ENCODE assay signal across 15 cellular contexts in genomic region chr14:32006267-32007110, GRCh38.
A peak's percentile ranks its signal among the peaks of the same experiment; 100 is the strongest.
DNase-seq lines count a peak whose midpoint lies in the region; ATAC-seq and TF ChIP-seq lines count a peak whose summit lies in the region.
"Had no signal": no experiment of that assay in that cellular context is flagged by ENCODE, and none has a peak within 500 bp of the region (broad histone marks: within the 10 kb centered on the region; RNA-seq: fewer than 3 reads in every experiment).

No MANE protein-coding gene starts in this region.

- H3K14ac ChIP-seq in IMR-90 (replicated peaks; ENCODE audit: low read depth, low read length), result no peak overlapping the region

- WGBS in IMR-90 (ENCODE audit: extremely low coverage in 2 of 2, insufficient read length in 1 of 2), 2 experiments, result 70% methylated on average over 4 of the region's 14 CpGs; no CpG with 5 or more reads in 1 of the 2 experiments
- WGBS in body of pancreas, 2 donors, result 37 to 45% methylated on average over 14 of the region's 14 CpGs

- H3K79me1 ChIP-seq in IMR-90 (ENCODE audit: low read depth in 1 of 2, low read length in 2 of 2), result no peaks in the 10 kb centered on the region

- no peak overlapping the region for H4K5ac ChIP-seq in IMR-90 (ENCODE audit: low read depth, low read length)

- no peaks in the 10 kb centered on the region for H3K36me3 Mint-ChIP-seq in Caco-2 (ENCODE audit: insufficient read depth, unreplicated experiment)
- H3K36me3 Mint-ChIP-seq in nephron progenitor cell (ENCODE audit: low read depth), result no peaks in the 10 kb centered on the region
- H3K36me3 Mint-ChIP-seq in osteocyte (ENCODE audit: unreplicated experiment), result no peaks in the 10 kb centered on the region

- no peak overlapping the region for H2AK9ac ChIP-seq in IMR-90 (replicated peaks; ENCODE audit: low read depth, low read length, poor library complexity)

- H2BK5ac ChIP-seq in IMR-90 (ENCODE audit: low read depth, low read length, poor library complexity, severe bottlenecking), result no peak overlapping the region

- H3K18ac ChIP-seq in IMR-90 (ENCODE audit: low read depth, low read length), result no peak overlapping the region

- POLR2A ChIA-PET in Caco-2 (lab: Charles Lee), result interaction anchor here (0.6 kb wide), 1 partner anchor 463 kb away, joined by 3 read pairs; no protein-coding TSS in a partner anchor
- POLR2A ChIA-PET in IMR-90 (lab: Charles Lee; ENCODE audit: unreplicated experiment), result no interaction called here

- H3K4me3 Mint-ChIP-seq in Caco-2 (ENCODE audit: unreplicated experiment) (peak overlapping the region; percentile 70), nephron progenitor cell (no peak overlapping the region), osteocyte (ENCODE audit: unreplicated experiment) (no peak overlapping the region)
- H3K4me3 Mint-ChIP-seq: activated T-helper 1 cell treated with anti-CD3 and anti-CD28 coated beads, Interleukin-12 subunit alpha, Interleukin-12 subunit beta, Interleukin-2, Interleukin-4 antibody, amounts not matched to agents 30 ng/mL and 10 ng/mL and 1 ng/mL, durations not matched to agents 14 hours and 24 hours and 36 hours had no signal

- intact Hi-C loops in Caco-2 (cut with micrococcal nuclease; ENCODE audit: unreplicated experiment) (no loop called here), IMR-90 (cut with micrococcal nuclease) (no loop called here), body of pancreas (cut with DNase I) (no loop called here)

- H3K4ac ChIP-seq in IMR-90 (ENCODE audit: low read depth, low read length), result no peak overlapping the region

- no peak for TF ChIP-seq CTCF in Caco-2 (IDR thresholded peaks at IDR 0.05; ENCODE audit: insufficient read depth in 1 of 2, low read depth in 1 of 2, low read length in 1 of 2, severe bottlenecking in 1 of 2, unreplicated experiment in 1 of 2)
- TF ChIP-seq CTCF in IMR-90 (conservative IDR thresholded peaks at IDR 0.05; ENCODE audit: low read depth, low read length), result no peak
- TF ChIP-seq CTCF in body of pancreas (IDR thresholded peaks at IDR 0.05), result no peak
- TF ChIP-seq CTCF in nephron progenitor cell (IDR thresholded peaks at IDR 0.05), result no peak
- TF ChIP-seq CTCF in osteocyte (IDR thresholded peaks at IDR 0.05), result no peak

- H3K9me3 Mint-ChIP-seq in Caco-2 (ENCODE audit: unreplicated experiment), result peaks cover 8% of the 10 kb centered on the region
- H3K9me3 Mint-ChIP-seq in nephron progenitor cell, result no peaks in the 10 kb centered on the region
- H3K9me3 Mint-ChIP-seq in osteocyte (ENCODE audit: unreplicated experiment), result no peaks in the 10 kb centered on the region
- H3K9me3 Mint-ChIP-seq: activated T-helper 1 cell treated with anti-CD3 and anti-CD28 coated beads, Interleukin-12 subunit alpha, Interleukin-12 subunit beta, Interleukin-2, Interleukin-4 antibody, amounts not matched to agents 30 ng/mL and 10 ng/mL and 1 ng/mL, durations not matched to agents 14 hours and 24 hours and 36 hours had no signal

- H2BK120ac ChIP-seq in IMR-90 (ENCODE audit: low read depth, low read length), result no peak overlapping the region

- TF ChIP-seq POLR2A in IMR-90 (IDR thresholded peaks at IDR 0.05; ENCODE audit: low read depth, low read length) (no peak), body of pancreas (IDR thresholded peaks at IDR 0.05) (no peak)

- H3K4me1 ChIP-seq in Caco-2 (peaks cover 58% of the 10 kb centered on the region), IMR-90 (ENCODE audit: control insufficient read depth, insufficient read depth, low read length) (peaks cover 2% of the 10 kb centered on the region; the same call in 1 of the 2 replicates), body of pancreas (peaks cover 12% of the 10 kb centered on the region)
- H3K4me1 ChIP-seq: prostate gland, thyroid gland had no signal

- 0 out of 4 replicates have a peak overlapping the region, but pooled peaks of 1 of the 2 experiments have one; percentile 36 for H4K8ac ChIP-seq in IMR-90 (ENCODE audit: low read depth in 2 of 2, low read length in 2 of 2)

- no peak overlapping the region for H3K23ac ChIP-seq in IMR-90 (ENCODE audit: low read depth, low read length)

- ATAC-seq in IMR-90 (ENCODE audit: low read depth), result no peak
- peak; percentile 71 for ATAC-seq in body of pancreas
- ATAC-seq in GM18498 (IDR thresholded peaks at IDR 0.05; ENCODE audit: unreplicated experiment), result no peak
- no peak for ATAC-seq in GM18909 (IDR thresholded peaks at IDR 0.05; ENCODE audit: poor library complexity, unreplicated experiment)
- ATAC-seq in HG03457 (IDR thresholded peaks at IDR 0.05; ENCODE audit: unreplicated experiment), result no peak

- dilution Hi-C loops in IMR-90 (cut with HindIII; ENCODE audit: low sequenced_read_pairs, unreplicated experiment), result no loop called here

- no peak overlapping the region for H3K56ac ChIP-seq in IMR-90 (ENCODE audit: extremely low read depth, insufficient read depth, low read length)

- no peak overlapping the region for H2AK5ac ChIP-seq in IMR-90 (ENCODE audit: low read depth, low read length)

- TSS peak; percentile 66 for BruUV-seq in Caco-2 (replicated peaks; lab: Mats Ljungman, UMichigan)
- no TSS peak for BruUV-seq in IMR-90 (replicated peaks; lab: Mats Ljungman, UMichigan)

- H4K20me1 ChIP-seq in IMR-90 (ENCODE audit: insufficient read depth, low read length), result no peaks in the 10 kb centered on the region

- H2AFZ ChIP-seq in IMR-90 (replicated peaks; ENCODE audit: low read length, poor library complexity), result no peak overlapping the region

- TF ChIP-seq RAD21 in IMR-90 (IDR thresholded peaks at IDR 0.05; ENCODE audit: low read length), result no peak

- H3K27me3 Mint-ChIP-seq in Caco-2 (ENCODE audit: insufficient read depth, unreplicated experiment), result no peaks in the 10 kb centered on the region
- H3K27me3 Mint-ChIP-seq in nephron progenitor cell (ENCODE audit: low read depth, poor library complexity), result no peaks in the 10 kb centered on the region
- no peaks in the 10 kb centered on the region for H3K27me3 Mint-ChIP-seq in osteocyte (ENCODE audit: unreplicated experiment)

- DNase-seq in Caco-2 (peak; percentile 65 to 67), IMR-90 (peak; percentile 19), body of pancreas (peak in 2 of 4 donors; percentile 13 to 22), nephron progenitor cell (no peak), osteocyte (ENCODE audit: extremely low spot score, unreplicated experiment) (no peak)
- DNase-seq: activated CD4-positive, CD25-positive, alpha-beta regulatory T cell; caudate nucleus; left cardiac atrium; NCI-H2107; thyroid gland had no signal

- H3K9me3 ChIP-seq in Caco-2, result no peaks in the 10 kb centered on the region
- no peaks in the 10 kb centered on the region for H3K9me3 ChIP-seq in IMR-90 (ENCODE audit: control insufficient read depth, insufficient read depth, low read length)
- no peaks in the 10 kb centered on the region for H3K9me3 ChIP-seq in body of pancreas
- H3K9me3 ChIP-seq: prostate gland, thyroid gland had no signal

- H3K36me3 ChIP-seq in Caco-2 (ENCODE audit: control insufficient read depth, insufficient read depth, low read length) (no peaks in the 10 kb centered on the region), IMR-90 (ENCODE audit: control insufficient read depth, insufficient read depth, low read length) (no peaks in the 10 kb centered on the region), body of pancreas (replicated peaks in 1 of 2; ENCODE audit: insufficient read depth in 1 of 2, low read depth in 2 of 2) (no peaks in the 10 kb centered on the region)
- H3K36me3 ChIP-seq: prostate gland, thyroid gland had no signal

- CTCF ChIA-PET in Caco-2 (lab: Charles Lee) (no interaction called here), IMR-90 (lab: Yijun Ruan, JAX) (no interaction called here)

- no peak overlapping the region for H4K91ac ChIP-seq in IMR-90 (ENCODE audit: insufficient read depth, low read depth, low read length)

- H3K4me1 Mint-ChIP-seq in Caco-2 (ENCODE audit: low read depth, unreplicated experiment) (peaks cover 52% of the 10 kb centered on the region), nephron progenitor cell (peaks cover 23% of the 10 kb centered on the region), osteocyte (ENCODE audit: unreplicated experiment) (peaks cover 7% of the 10 kb centered on the region)

- H3K27ac Mint-ChIP-seq in Caco-2 (ENCODE audit: unreplicated experiment) (peak overlapping the region; percentile 98), nephron progenitor cell (peak overlapping the region; percentile 24), osteocyte (ENCODE audit: unreplicated experiment) (no peak overlapping the region)
- H3K27ac Mint-ChIP-seq: activated T-helper 1 cell treated with anti-CD3 and anti-CD28 coated beads, Interleukin-12 subunit alpha, Interleukin-12 subunit beta, Interleukin-2, Interleukin-4 antibody, amounts not matched to agents 30 ng/mL and 10 ng/mL and 1 ng/mL, durations not matched to agents 14 hours and 24 hours and 36 hours had no signal

- H3K27ac ChIP-seq in IMR-90 (ENCODE audit: insufficient read depth, low read length), result no peak overlapping the region
- H3K27ac ChIP-seq in body of pancreas, result peak overlapping the region in 2 of 4 donors; percentile 1 to 29
- H3K27ac ChIP-seq: prostate gland, thyroid gland had no signal

- in situ Hi-C loops in IMR-90 (cut with MboI; ENCODE audit: low sequenced_read_pairs), result no loop called here

- H3K4me2 ChIP-seq in IMR-90 (ENCODE audit: low read depth, low read length), result no peak overlapping the region

- H3K9me1 ChIP-seq in IMR-90 (ENCODE audit: insufficient read depth, low read length), result no peaks in the 10 kb centered on the region

- H2BK20ac ChIP-seq in IMR-90 (ENCODE audit: low read depth, low read length), result no peak overlapping the region

- no peak overlapping the region for H3K9ac ChIP-seq in IMR-90 (ENCODE audit: low read depth, low read length)

- 0 out of 3 replicates have a peak overlapping the region, but pooled peaks have one; percentile 57 for H2BK15ac ChIP-seq in IMR-90 (ENCODE audit: low read depth, low read length)

- H3K27me3 ChIP-seq in Caco-2 (replicated peaks; ENCODE audit: control insufficient read depth, insufficient read depth, low read length) (no peaks in the 10 kb centered on the region), IMR-90 (ENCODE audit: control insufficient read depth, insufficient read depth, low read length) (peaks cover 2% of the 10 kb centered on the region; the same call in 1 of the 2 replicates), body of pancreas (no peaks in the 10 kb centered on the region)
- H3K27me3 ChIP-seq: thyroid gland had no signal

- H3K4me3 ChIP-seq in Caco-2 (ENCODE audit: low read depth, low read length) (peak overlapping the region; percentile 11; the same call in 1 of the 2 replicates), IMR-90 (ENCODE audit: insufficient read depth, low read depth, low read length) (no peak overlapping the region), body of pancreas (no peak overlapping the region)
- H3K4me3 ChIP-seq: prostate gland, thyroid gland had no signal

TF ChIP-seq in IMR-90, 13 proteins besides CTCF, POLR2A, EP300 and RAD21 (continues in another document):
- TF ChIP-seq RFX5 (IDR thresholded peaks at IDR 0.05; ENCODE audit: low read depth, low read length) (no peak), CEBPB (IDR thresholded peaks at IDR 0.05; ENCODE audit: low read depth, low read length) (no peak), BHLHE40 (IDR thresholded peaks at IDR 0.05; ENCODE audit: low read depth, low read length) (no peak), SMC3 (IDR thresholded peaks at IDR 0.05; ENCODE audit: low read depth, low read length) (no peak), FOS (IDR thresholded peaks at IDR 0.05; ENCODE audit: low read depth, low read length) (no peak), MXI1 (IDR thresholded peaks at IDR 0.05; ENCODE audit: borderline replicate concordance, low read depth, low read length) (no peak)

Comparison
In these comparisons a context has a peak if more than half of its experiments do, and no peak if none do; other contexts are left out.
1. DNase-seq: peak in Caco-2 (2 of 2) and IMR-90 (single experiment); none in nephron progenitor cell (single experiment) and osteocyte (single experiment).